In the genomic region with DNA sequence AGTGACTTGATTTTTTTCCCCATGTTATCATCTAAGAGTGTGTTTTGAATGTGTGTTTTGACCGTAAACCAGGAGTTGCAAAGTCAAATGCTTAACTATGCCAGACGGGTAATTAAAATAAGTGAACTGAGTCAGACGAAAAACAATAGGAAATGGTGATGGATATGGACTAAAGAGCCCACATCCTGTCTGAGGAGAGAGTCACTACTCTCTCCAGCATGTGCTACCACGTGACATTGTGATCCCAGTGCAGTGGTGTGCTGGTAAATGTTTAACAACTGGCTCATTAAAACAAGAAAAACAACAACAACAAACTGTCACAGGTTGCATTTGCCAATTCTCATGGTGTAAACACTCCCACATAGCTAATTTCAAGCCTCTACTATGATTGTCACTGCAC, we compare ENCODE assay signal across 9 cellular contexts.
DNase-seq lines count a peak whose midpoint lies in the region; ATAC-seq lines count a peak whose summit lies in the region.
"Had no signal": no experiment of that assay in that cellular context is flagged by ENCODE, and none has a peak within 500 bp of the region (broad histone marks: within the 10 kb centered on the region; RNA-seq: fewer than 3 reads in every experiment).

No MANE protein-coding gene starts in this region.

- peaks cover 19% of the 10 kb centered on the region for H3K4me1 ChIP-seq in SJCRH30
- H3K4me1 ChIP-seq: heart right ventricle had no signal

- H3K4me3 ChIP-seq in SJCRH30: no peak overlapping the region
- H3K4me3 ChIP-seq: heart right ventricle had no signal

- H3K27ac ChIP-seq in SJCRH30: peak overlapping the region; percentile 34
- H3K27ac ChIP-seq: heart right ventricle had no signal

- no peaks in the 10 kb centered on the region for H3K9me3 ChIP-seq in SJCRH30 (replicated peaks)
- H3K9me3 ChIP-seq: heart right ventricle had no signal

- in situ Hi-C loops in Caki2 (cut with HindIII; ENCODE audit: low pct_unique_long_range_greater_than_20kb, low sequenced_read_pairs): no loop called here

- ATAC-seq in HG02852 (IDR thresholded peaks at IDR 0.05; ENCODE audit: unreplicated experiment): no peak
- ATAC-seq: heart right ventricle had no signal

- DNase-seq in Caki2 (ENCODE audit: low read depth): peak; percentile 56
- peak; percentile 94 for DNase-seq in H4 (ENCODE audit: low spot score)
- DNase-seq in SJCRH30: peak; percentile 5 to 11
- DNase-seq in hepatic stellate cell (ENCODE audit: low spot score): peak; percentile 17
- no peak for DNase-seq in putamen (ENCODE audit: low spot score)
- no peak for DNase-seq in NCI-H2107 (lab: John Stamatoyannopoulos, UW)
- no peak for DNase-seq in activated gamma-delta T cell treated with Interleukin-2 at 50 U/mL for 16 hours
- DNase-seq: heart right ventricle had no signal

- H3K36me3 ChIP-seq in SJCRH30: no peaks in the 10 kb centered on the region
- H3K36me3 ChIP-seq: heart right ventricle had no signal

- no peaks in the 10 kb centered on the region for H3K27me3 ChIP-seq in SJCRH30
- H3K27me3 ChIP-seq: heart right ventricle had no signal

Comparison
In these comparisons a context has a peak if more than half of its experiments do, and no peak if none do; other contexts are left out.
1. DNase-seq: peak in Caki2 (single experiment), H4 (single experiment), SJCRH30 (2 of 2) and hepatic stellate cell (single experiment); none in putamen (single experiment), NCI-H2107 (single experiment) and activated gamma-delta T cell treated with Interleukin-2 at 50 U/mL for 16 hours (single experiment).